Comparison of ENCODE assay signal across 16 cellular contexts in genomic region chrX:3592184-3592583, GRCh38.
A peak's percentile ranks its signal among the peaks of the same experiment; 100 is the strongest.
DNase-seq lines count a peak whose midpoint lies in the region; ATAC-seq and TF ChIP-seq lines count a peak whose summit lies in the region.
"Had no signal": no experiment of that assay in that cellular context is flagged by ENCODE, and none has a peak within 500 bp of the region (broad histone marks: within the 10 kb centered on the region; RNA-seq: fewer than 3 reads in every experiment).

No MANE protein-coding gene starts in this region.

- no peak for TF ChIP-seq CTCF in nephron progenitor cell (IDR thresholded peaks at IDR 0.05)

- peak overlapping the region; percentile 54 for H3K4me3 Mint-ChIP-seq in nephron progenitor cell
- H3K4me3 Mint-ChIP-seq in stimulated activated memory B cell treated with anti-CD40 and anti-IgM and Interleukin-4, amounts not matched to agents 10 μg/mL and 1 μg/mL and 100 μg/mL, for 72 hours: no peak overlapping the region
- H3K4me3 Mint-ChIP-seq: CD14-positive monocyte had no signal

- no peaks in the 10 kb centered on the region for H3K36me3 ChIP-seq in ES-I3 (ENCODE audit: insufficient read depth, low read length)

- peak overlapping the region; percentile 22; the same call in 1 of the 2 replicates for H3K9ac ChIP-seq in ES-I3 (ENCODE audit: low read depth, low read length)

- H3K27ac Mint-ChIP-seq in nephron progenitor cell: no peak overlapping the region
- H3K27ac Mint-ChIP-seq in stimulated activated memory B cell treated with anti-CD40 and anti-IgM and Interleukin-4, amounts not matched to agents 10 μg/mL and 1 μg/mL and 100 μg/mL, for 72 hours: no peak overlapping the region

- H3K4me1 Mint-ChIP-seq in nephron progenitor cell: peaks cover 7% of the 10 kb centered on the region
- H3K4me1 Mint-ChIP-seq in stimulated activated memory B cell treated with anti-CD40 and anti-IgM and Interleukin-4, amounts not matched to agents 10 μg/mL and 1 μg/mL and 100 μg/mL, for 72 hours: no peaks in the 10 kb centered on the region
- H3K4me1 Mint-ChIP-seq: CD14-positive monocyte had no signal

- H3K36me3 Mint-ChIP-seq in nephron progenitor cell (ENCODE audit: low read depth): no peaks in the 10 kb centered on the region
- peaks cover 11% of the 10 kb centered on the region for H3K36me3 Mint-ChIP-seq in stimulated activated memory B cell treated with anti-CD40 and anti-IgM and Interleukin-4, amounts not matched to agents 10 μg/mL and 1 μg/mL and 100 μg/mL, for 72 hours

- no peaks in the 10 kb centered on the region for H3K9me3 ChIP-seq in ES-I3 (ENCODE audit: control insufficient read depth, insufficient read depth, low read length)

- DNase-seq in NCI-H526 treated with DMSO at 0.1 percent for 48 hours (lab: John Stamatoyannopoulos, UW): peak; percentile 27
- peak; percentile 30 for DNase-seq in iPS DF 4.7 (ENCODE audit: extremely low read depth, low spot score)
- DNase-seq in nephron progenitor cell: no peak
- DNase-seq: COR-L47, DMS53, HCEC 1CT, KBM-7, NCI-H345, PC-9 had no signal

- H3K27me3 Mint-ChIP-seq in nephron progenitor cell (ENCODE audit: low read depth, poor library complexity): peaks cover 5% of the 10 kb centered on the region
- H3K27me3 Mint-ChIP-seq in stimulated activated memory B cell treated with anti-CD40 and anti-IgM and Interleukin-4, amounts not matched to agents 10 μg/mL and 1 μg/mL and 100 μg/mL, for 72 hours: no peaks in the 10 kb centered on the region

- ATAC-seq in GM18867 (IDR thresholded peaks at IDR 0.05; ENCODE audit: unreplicated experiment): no peak
- no peak for ATAC-seq in HG03342 (IDR thresholded peaks at IDR 0.05; ENCODE audit: unreplicated experiment)
- ATAC-seq in GM18520 (IDR thresholded peaks at IDR 0.05; ENCODE audit: unreplicated experiment): no peak
- ATAC-seq in stimulated activated memory B cell treated with anti-CD40 and anti-IgM and Interleukin-4, amounts not matched to agents 10 μg/mL and 1 μg/mL and 100 μg/mL, for 72 hours: no peak
- ATAC-seq: GM12878 had no signal

- H3K9me3 Mint-ChIP-seq in nephron progenitor cell: peaks cover 6% of the 10 kb centered on the region
- H3K9me3 Mint-ChIP-seq in stimulated activated memory B cell treated with anti-CD40 and anti-IgM and Interleukin-4, amounts not matched to agents 10 μg/mL and 1 μg/mL and 100 μg/mL, for 72 hours: peaks cover 2% of the 10 kb centered on the region

- 0 out of 2 replicates have a peak, but pooled peaks cover 3% of the 10 kb centered on the region for H3K4me1 ChIP-seq in ES-I3 (ENCODE audit: insufficient read depth, low read length)
